15 cellular contexts compared by ENCODE assay signal in the genomic region with DNA sequence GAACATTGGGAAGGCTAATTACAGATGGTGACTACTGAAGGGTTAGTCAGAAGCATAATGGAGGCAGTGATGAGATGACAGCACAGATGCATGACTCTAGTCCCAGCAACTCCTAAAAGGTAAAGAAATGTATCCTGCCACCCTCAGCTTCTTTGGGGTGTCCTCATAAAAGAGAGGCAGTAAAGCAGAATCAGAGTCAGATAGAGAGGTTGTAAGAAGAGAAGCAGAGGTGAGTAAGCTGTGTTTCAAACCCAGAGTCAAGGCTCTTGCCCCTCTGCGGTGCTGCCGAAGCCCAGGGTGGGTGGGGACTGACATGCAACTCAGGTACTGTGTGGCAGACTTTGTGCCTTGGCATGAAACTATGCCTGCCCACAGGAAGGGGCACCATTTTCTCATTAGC.
"Had no signal": no experiment of that assay in that cellular context is flagged by ENCODE, and none has a peak within 500 bp of the region (broad histone marks: within the 10 kb centered on the region; RNA-seq: fewer than 3 reads in every experiment).

No MANE protein-coding gene starts in this region.

- H3K36me3 ChIP-seq: colonic mucosa, gastrocnemius medialis, lower lobe of right lung, right lobe of liver, tibial artery had no signal

- H3K4me1 Mint-ChIP-seq: natural killer cell had no signal

- H3K9me3 Mint-ChIP-seq: memory B cell, natural killer cell had no signal

- H3K27ac Mint-ChIP-seq: memory B cell; natural killer cell; progenitor cell of endocrine pancreas; stimulated activated naive B cell treated with anti-CD40 and anti-IgM and Interleukin-4, amounts not matched to agents 10 μg/mL and 1 μg/mL and 100 μg/mL, for 72 hours had no signal

- H3K4me3 ChIP-seq: colonic mucosa, gastrocnemius medialis, lower lobe of right lung, right lobe of liver, testis, tibial artery had no signal

- H3K27me3 ChIP-seq: colonic mucosa, gastrocnemius medialis, right lobe of liver, testis, tibial artery had no signal

- H3K36me3 Mint-ChIP-seq: memory B cell, natural killer cell, type B pancreatic cell had no signal

- DNase-seq: natural killer cell; stimulated activated CD4-positive, alpha-beta T cell treated with anti-CD3 and anti-CD28 coated beads, Interleukin-15, amount 100 ng/mL, for 24 hours; stimulated activated CD4-positive, alpha-beta T cell treated with anti-CD3 and anti-CD28 coated beads, Interleukin-2, amount 100 ng/mL, for 48 hours; stimulated activated naive B cell treated with anti-CD40 and anti-IgM and Interleukin-4, amounts not matched to agents 10 μg/mL and 1 μg/mL and 100 μg/mL, for 72 hours had no signal

- H3K27me3 Mint-ChIP-seq: memory B cell; stimulated activated naive B cell treated with anti-CD40 and anti-IgM and Interleukin-4, amounts not matched to agents 10 μg/mL and 1 μg/mL and 100 μg/mL, for 72 hours; type B pancreatic cell had no signal

- H3K4me3 Mint-ChIP-seq: memory B cell; natural killer cell; neural crest cell; stimulated activated naive B cell treated with anti-CD40 and anti-IgM and Interleukin-4, amounts not matched to agents 10 μg/mL and 1 μg/mL and 100 μg/mL, for 72 hours; type B pancreatic cell had no signal

- ATAC-seq: natural killer cell; stimulated activated naive B cell treated with anti-CD40 and anti-IgM and Interleukin-4, amounts not matched to agents 10 μg/mL and 1 μg/mL and 100 μg/mL, for 72 hours had no signal

- H3K27ac ChIP-seq: colonic mucosa, gastrocnemius medialis, lower lobe of right lung, parathyroid adenoma, right lobe of liver, testis, tibial artery had no signal

- H3K4me1 ChIP-seq: colonic mucosa, gastrocnemius medialis, parathyroid adenoma, right lobe of liver, testis, tibial artery had no signal

- H3K9me3 ChIP-seq: colonic mucosa, gastrocnemius medialis, lower lobe of right lung, right lobe of liver, testis, tibial artery had no signal
